Comparison of ENCODE assay signal across 8 cellular contexts in genomic region chr3:139353920-139354556, GRCh38.
DNase-seq lines count a peak whose midpoint lies in the region; ATAC-seq and TF ChIP-seq lines count a peak whose summit lies in the region.

No MANE protein-coding gene starts in this region.

- POLR2A ChIA-PET in AG04449 (lab: Yijun Ruan, JAX) = interaction anchor here (0.5 to 1.2 kb wide), 6 partner anchors 9 to 1833 kb away, joined by 3 to 5 read pairs (median 4); no protein-coding TSS in a partner anchor

- DNase-seq in AG04449 (ENCODE audit: low read depth, low spot score) (peak; percentile 7), NCI-H2227 (lab: John Stamatoyannopoulos, UW; ENCODE audit: unreplicated experiment) (peak; percentile 59), brain microvascular endothelial cell (peak; percentile 58), left kidney (ENCODE audit: low read depth, low spot score) (peak; percentile 67), GDM1 (lab: John Stamatoyannopoulos, UW) (no peak)

- no peaks in the 10 kb centered on the region for H3K27me3 ChIP-seq in brain microvascular endothelial cell (replicated peaks)

- CTCF ChIA-PET in AG04449 (lab: Yijun Ruan, JAX) = interaction anchor here (0.6 to 5.2 kb wide), 17 partner anchors 8 to 438 kb away, joined by 3 to 62 read pairs (median 6); partner anchors contain the start of genes COPB2 and MRPS22

- peaks cover 85% of the 10 kb centered on the region for H3K36me3 ChIP-seq in brain microvascular endothelial cell (replicated peaks)

- ATAC-seq in GM18867 (IDR thresholded peaks at IDR 0.05; ENCODE audit: unreplicated experiment) = peak; percentile 51
- ATAC-seq in HG02885 (IDR thresholded peaks at IDR 0.05; ENCODE audit: poor library complexity, unreplicated experiment) = no peak
- no peak for ATAC-seq in HG03097 (IDR thresholded peaks at IDR 0.05; ENCODE audit: low FRiP score, unreplicated experiment)

- TF ChIP-seq CTCF in AG04449 (IDR thresholded peaks at IDR 0.05; ENCODE audit: insufficient read depth, low read length, missing control alignments) (peak; percentile 85), brain microvascular endothelial cell (IDR thresholded peaks at IDR 0.05; ENCODE audit: low read depth, low read length, missing control alignments) (peak; percentile 86)

- in situ Hi-C loops in brain microvascular endothelial cell (cut with HindIII; ENCODE audit: low pct_ligation_motif_present, low sequenced_read_pairs) = no loop called here

- H3K27ac ChIP-seq in brain microvascular endothelial cell = no peak overlapping the region

- H3K4me3 ChIP-seq in AG04449 (ENCODE audit: low read depth, low read length) (no peak overlapping the region), brain microvascular endothelial cell (ENCODE audit: low read depth, low read length) (no peak overlapping the region)
